Comparison of ENCODE assay signal across 18 cellular contexts in genomic region chr7:22671177-22671879, GRCh38. TPM values are rescaled to one million over a fixed set of nuclear protein-coding genes. Genes with fewer than 3 reads are reported as not detected.
DNase-seq lines count a peak whose midpoint lies in the region; ATAC-seq and TF ChIP-seq lines count a peak whose summit lies in the region.
"Had no signal": no experiment of that assay in that cellular context is flagged by ENCODE, and none has a peak within 500 bp of the region (broad histone marks: within the 10 kb centered on the region; RNA-seq: fewer than 3 reads in every experiment).

No MANE protein-coding gene starts in this region.

- H3K27ac Mint-ChIP-seq in HFFc6, result peak overlapping the region; percentile 71
- peak overlapping the region; percentile 49 for H3K27ac Mint-ChIP-seq in nephron progenitor cell
- H3K27ac Mint-ChIP-seq: activated CD8-positive, alpha-beta T cell treated with anti-CD3 and anti-CD28 coated beads for 36 hours; nephron had no signal

- H3K9ac ChIP-seq in colonic mucosa (ENCODE audit: low read depth in 2 of 2, low read length in 2 of 2), result no peak overlapping the region

- TF ChIP-seq CTCF in HFFc6 (IDR thresholded peaks at IDR 0.05) (no peak), nephron progenitor cell (IDR thresholded peaks at IDR 0.05) (no peak), colonic mucosa (IDR thresholded peaks at IDR 0.05) (no peak)

- no peak overlapping the region for H3K27ac ChIP-seq in colonic mucosa
- H3K27ac ChIP-seq: gastroesophageal sphincter, WERI-Rb-1 had no signal

- DNase-seq in DMS53 (lab: John Stamatoyannopoulos, UW), result peak; percentile 41
- DNase-seq in DMS53 treated with DMSO at 0.1 percent for 48 hours (lab: John Stamatoyannopoulos, UW; ENCODE audit: unreplicated experiment), result no peak
- DNase-seq in HFFc6, result peak; percentile 51
- DNase-seq in dedifferentiated amniotic fluid mesenchymal stem cell (ENCODE audit: extremely low spot score), result peak; percentile 35
- DNase-seq in nephron progenitor cell, result no peak
- DNase-seq in colonic mucosa, result no peak
- no peak for DNase-seq in HAP-1 (ENCODE audit: low spot score in 2 of 2)
- DNase-seq: activated CD8-positive, alpha-beta T cell treated with anti-CD3 and anti-CD28 coated beads for 36 hours; MV-4-11; NCI-H2081 treated with DMSO at 0.1 percent for 48 hours; NCI-H69; stimulated activated CD4-positive, alpha-beta T cell treated with anti-CD3 and anti-CD28 coated beads, Interleukin-12 subunit alpha, Interleukin-12 subunit beta, amount 100 ng/mL, for 4 hours; stimulated activated naive CD4-positive, alpha-beta T cell; WERI-Rb-1 had no signal

- H3K4me3 ChIP-seq in colonic mucosa (no peak overlapping the region), HAP-1 (no peak overlapping the region)
- H3K4me3 ChIP-seq: gastroesophageal sphincter had no signal

- no peaks in the 10 kb centered on the region for H3K9me3 Mint-ChIP-seq in HFFc6
- H3K9me3 Mint-ChIP-seq in nephron progenitor cell, result peaks cover 18% of the 10 kb centered on the region

- H3K4me1 Mint-ChIP-seq in HFFc6 (ENCODE audit: low read depth) (peaks cover 90% of the 10 kb centered on the region), nephron progenitor cell (peaks cover 28% of the 10 kb centered on the region)
- H3K4me1 Mint-ChIP-seq: nephron had no signal

- intact Hi-C loops in colonic mucosa (cut with DNase I), result no loop called here

- H3K9me3 ChIP-seq in colonic mucosa, result no peaks in the 10 kb centered on the region
- no peaks in the 10 kb centered on the region for H3K9me3 ChIP-seq in HAP-1
- H3K9me3 ChIP-seq: gastroesophageal sphincter had no signal

- in situ Hi-C loops in HAP-1 (cut with MboI; ENCODE audit: low sequenced_read_pairs), result no loop called here

- H3K4me1 ChIP-seq in colonic mucosa (no peaks in the 10 kb centered on the region), HAP-1 (peaks cover 8% of the 10 kb centered on the region)
- H3K4me1 ChIP-seq: gastroesophageal sphincter had no signal

- H3K4me3 Mint-ChIP-seq in HFFc6 (peak overlapping the region; percentile 5; the same call in 1 of the 2 replicates), nephron progenitor cell (no peak overlapping the region)
- H3K4me3 Mint-ChIP-seq: activated CD8-positive, alpha-beta T cell treated with anti-CD3 and anti-CD28 coated beads for 36 hours; nephron had no signal

- no peak for ATAC-seq in GM18502 (IDR thresholded peaks at IDR 0.05; ENCODE audit: poor library complexity, unreplicated experiment)
- ATAC-seq: activated CD8-positive, alpha-beta T cell treated with anti-CD3 and anti-CD28 coated beads for 36 hours; gastroesophageal sphincter had no signal

- H3K36me3 Mint-ChIP-seq in HFFc6 (ENCODE audit: low read depth), result 0 out of 2 replicates have a peak, but pooled peaks cover 8% of the 10 kb centered on the region
- H3K36me3 Mint-ChIP-seq in nephron progenitor cell (ENCODE audit: low read depth), result peaks cover 12% of the 10 kb centered on the region

- no peaks in the 10 kb centered on the region for H3K27me3 ChIP-seq in colonic mucosa
- H3K27me3 ChIP-seq in HAP-1 (ENCODE audit: low read depth), result no peaks in the 10 kb centered on the region
- H3K27me3 ChIP-seq: gastroesophageal sphincter had no signal

- no peaks in the 10 kb centered on the region for H3K36me3 ChIP-seq in colonic mucosa
- no peaks in the 10 kb centered on the region for H3K36me3 ChIP-seq in HAP-1 (replicated peaks)
- H3K36me3 ChIP-seq: gastroesophageal sphincter, WERI-Rb-1 had no signal

- no peaks in the 10 kb centered on the region for H3K27me3 Mint-ChIP-seq in HFFc6 (ENCODE audit: insufficient read depth)
- peaks cover 4% of the 10 kb centered on the region for H3K27me3 Mint-ChIP-seq in nephron progenitor cell (ENCODE audit: low read depth, poor library complexity)

RNA-seq across cellular contexts. Expression of gene IL6, which starts 55.7 kb away (rescaled TPM):
- total RNA-seq in HFFc6 (2021; fragmentation: NEBNext Ultra II Directional; extraction: Animal tissue kit (Norgen Biotek cat#: 25700)), result 10 to 100 TPM; 21.3 to 55.1 (median 50.0) TPM
- under 1 TPM in 1 of 2 donors, not detected in 1; 0.77 TPM for total RNA-seq in colonic mucosa
- total RNA-seq: activated CD8-positive, alpha-beta T cell treated with anti-CD3 and anti-CD28 coated beads for 36 hours; cerebellum had no signal

Comparison
In these comparisons a context has a peak if more than half of its experiments do, and no peak if none do; other contexts are left out.
1. DNase-seq: peak in DMS53 (single experiment), HFFc6 (single experiment) and dedifferentiated amniotic fluid mesenchymal stem cell (single experiment); none in DMS53 treated with DMSO at 0.1 percent for 48 hours (single experiment), nephron progenitor cell (single experiment), colonic mucosa (single experiment) and HAP-1 (0 of 2).
2. RNA of gene IL6, which starts 55.7 kb away (total RNA-seq): 21.3 to 55.1 TPM in HFFc6; 0.77 TPM in colonic mucosa; every median in the first group is over 10 times any median in the second.